In the genomic region with DNA sequence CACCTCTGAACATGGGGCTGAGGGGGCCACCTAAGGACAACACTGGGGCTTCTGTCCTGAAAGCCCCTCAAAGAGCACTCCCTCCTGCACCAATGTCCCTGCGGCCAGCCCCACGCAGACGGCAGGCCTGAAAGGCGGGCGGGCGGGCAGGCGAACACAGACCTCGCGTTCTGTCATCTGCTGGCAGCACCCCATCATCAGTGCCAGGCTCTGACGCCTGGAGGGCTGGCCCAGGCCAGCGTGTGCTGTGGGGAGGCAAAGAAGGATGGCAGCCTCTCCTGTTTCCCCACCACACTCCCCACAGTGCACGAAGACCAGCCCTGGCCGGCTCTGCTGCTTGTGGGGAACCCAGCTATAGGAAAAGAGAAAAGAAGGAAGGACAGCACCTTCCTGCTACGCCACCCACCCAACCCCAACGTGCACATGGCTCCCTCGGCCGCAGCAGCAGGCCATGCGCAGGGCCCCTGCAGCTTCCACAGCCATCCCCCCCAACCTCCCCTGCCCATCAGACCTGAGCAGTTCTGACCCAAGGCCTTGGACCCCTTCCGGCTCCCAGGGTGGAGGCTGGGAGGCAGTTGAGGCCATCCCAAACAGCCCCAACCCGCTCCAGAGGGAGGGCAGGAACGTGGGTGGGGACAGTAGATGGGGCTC, we compare ENCODE assay signal across 12 cellular contexts. TPM values are rescaled to one million over a fixed set of nuclear protein-coding genes. Genes with fewer than 3 reads are reported as not detected.
DNase-seq lines count a peak whose midpoint lies in the region; ATAC-seq and TF ChIP-seq lines count a peak whose summit lies in the region.
"Had no signal": no experiment of that assay in that cellular context is flagged by ENCODE, and none has a peak within 500 bp of the region (broad histone marks: within the 10 kb centered on the region; RNA-seq: fewer than 3 reads in every experiment).

No MANE protein-coding gene starts in this region.

- no peaks in the 10 kb centered on the region for H3K27me3 Mint-ChIP-seq in activated CD4-positive, alpha-beta T cell treated with anti-CD3 and anti-CD28 coated beads, Interleukin-2, amount 10 ng/mL, durations not matched to agents 7 days and 5 days
- H3K27me3 Mint-ChIP-seq in activated CD4-positive, alpha-beta memory T cell treated with anti-CD3 and anti-CD28 coated beads for 36 hours, result no peaks in the 10 kb centered on the region
- H3K27me3 Mint-ChIP-seq in progenitor cell of endocrine pancreas, result no peaks in the 10 kb centered on the region

- H3K4me3 Mint-ChIP-seq in activated CD4-positive, alpha-beta T cell treated with anti-CD3 and anti-CD28 coated beads, Interleukin-2, amount 10 ng/mL, durations not matched to agents 7 days and 5 days, result peak overlapping the region; percentile 67
- no peak overlapping the region for H3K4me3 Mint-ChIP-seq in activated CD4-positive, alpha-beta memory T cell treated with anti-CD3 and anti-CD28 coated beads for 36 hours
- H3K4me3 Mint-ChIP-seq in progenitor cell of endocrine pancreas (ENCODE audit: low read depth), result no peak overlapping the region

- CTCF ChIA-PET in activated CD4-positive, alpha-beta T cell treated with anti-CD3 and anti-CD28 coated beads, Interleukin-2, amount 10 ng/mL, durations not matched to agents 7 days and 5 days (lab: Charles Lee), result interaction anchor here (0.8 to 1.5 kb wide), 4 partner anchors 21 to 196 kb away, joined by 3 to 4 read pairs (median 3); partner anchors contain the start of gene SCO2
- CTCF ChIA-PET in activated CD4-positive, alpha-beta memory T cell treated with anti-CD3 and anti-CD28 coated beads for 36 hours (lab: Charles Lee), result interaction anchor here (1.2 to 4.6 kb wide), 4 partner anchors 15 to 54 kb away, joined by 5 to 18 read pairs (median 8); partner anchors contain the start of gene SCO2

- peaks cover 37% of the 10 kb centered on the region for H3K36me3 Mint-ChIP-seq in activated CD4-positive, alpha-beta T cell treated with anti-CD3 and anti-CD28 coated beads, Interleukin-2, amount 10 ng/mL, durations not matched to agents 7 days and 5 days (ENCODE audit: low read depth)
- peaks cover 8% of the 10 kb centered on the region for H3K36me3 Mint-ChIP-seq in activated CD4-positive, alpha-beta memory T cell treated with anti-CD3 and anti-CD28 coated beads for 36 hours
- H3K36me3 Mint-ChIP-seq in progenitor cell of endocrine pancreas (ENCODE audit: insufficient read depth), result peaks cover 3% of the 10 kb centered on the region

- POLR2A ChIA-PET in activated CD4-positive, alpha-beta T cell treated with anti-CD3 and anti-CD28 coated beads, Interleukin-2, amount 10 ng/mL, durations not matched to agents 7 days and 5 days (lab: Charles Lee), result no interaction called here
- POLR2A ChIA-PET in activated CD4-positive, alpha-beta memory T cell treated with anti-CD3 and anti-CD28 coated beads for 36 hours (lab: Charles Lee), result interaction anchor here (0.9 to 1.7 kb wide), 3 partner anchors 11 to 36 kb away, joined by 3 to 6 read pairs (median 3); partner anchors contain the start of gene LMF2

- no peak for DNase-seq in activated CD4-positive, alpha-beta T cell treated with anti-CD3 and anti-CD28 coated beads, Interleukin-2, amount 10 ng/mL, durations not matched to agents 7 days and 5 days
- no peak for DNase-seq in activated CD4-positive, alpha-beta T cell treated with anti-CD3 and anti-CD28 coated beads, Interleukin-2, amount 50 U/mL, for 4 hours
- DNase-seq in activated CD4-positive, alpha-beta memory T cell treated with anti-CD3 and anti-CD28 coated beads for 36 hours, result no peak
- DNase-seq in hippocampal formation (lab: John Stamatoyannopoulos, UW) (peak; percentile 46 to 64), substantia nigra (lab: John Stamatoyannopoulos, UW) (peak in 43 of 49 donors; percentile 17 to 84 (median 62)), progenitor cell of endocrine pancreas (ENCODE audit: low spot score, unreplicated experiment) (no peak), DMS79 treated with DMSO at 0.1 percent for 48 hours (lab: John Stamatoyannopoulos, UW) (no peak)
- DNase-seq: NCI-H1417 treated with DMSO at 0.1 percent for 48 hours; NK-92 treated with Interleukin-12 subunit alpha and Interleukin-12 subunit beta, amount 100 ng/mL, for 24 hours had no signal

- no peak for TF ChIP-seq CTCF in progenitor cell of endocrine pancreas (IDR thresholded peaks at IDR 0.05; ENCODE audit: unreplicated experiment)

- H3K27ac Mint-ChIP-seq in activated CD4-positive, alpha-beta T cell treated with anti-CD3 and anti-CD28 coated beads, Interleukin-2, amount 10 ng/mL, durations not matched to agents 7 days and 5 days, result peak overlapping the region; percentile 97
- peak overlapping the region; percentile 92 for H3K27ac Mint-ChIP-seq in activated CD4-positive, alpha-beta memory T cell treated with anti-CD3 and anti-CD28 coated beads for 36 hours
- H3K27ac Mint-ChIP-seq in progenitor cell of endocrine pancreas, result no peak overlapping the region

- H3K9me3 Mint-ChIP-seq in activated CD4-positive, alpha-beta T cell treated with anti-CD3 and anti-CD28 coated beads, Interleukin-2, amount 10 ng/mL, durations not matched to agents 7 days and 5 days, result no peaks in the 10 kb centered on the region
- no peaks in the 10 kb centered on the region for H3K9me3 Mint-ChIP-seq in activated CD4-positive, alpha-beta memory T cell treated with anti-CD3 and anti-CD28 coated beads for 36 hours
- no peaks in the 10 kb centered on the region for H3K9me3 Mint-ChIP-seq in progenitor cell of endocrine pancreas (ENCODE audit: low read depth)

- intact Hi-C loops in activated CD4-positive, alpha-beta memory T cell treated with anti-CD3 and anti-CD28 coated beads for 36 hours (cut with micrococcal nuclease), result loop anchor here (5.0 kb wide), 1 partner anchor 129 kb away; the partner anchor contains the start of gene PPP6R2

- no peak for ATAC-seq in HG03196 (IDR thresholded peaks at IDR 0.05; ENCODE audit: unreplicated experiment)
- ATAC-seq: A549 had no signal

- H3K4me1 Mint-ChIP-seq in activated CD4-positive, alpha-beta T cell treated with anti-CD3 and anti-CD28 coated beads, Interleukin-2, amount 10 ng/mL, durations not matched to agents 7 days and 5 days, result peaks cover 76% of the 10 kb centered on the region
- H3K4me1 Mint-ChIP-seq in activated CD4-positive, alpha-beta memory T cell treated with anti-CD3 and anti-CD28 coated beads for 36 hours (ENCODE audit: low read depth), result peaks cover 60% of the 10 kb centered on the region
- H3K4me1 Mint-ChIP-seq in progenitor cell of endocrine pancreas (ENCODE audit: low read depth), result peaks cover 22% of the 10 kb centered on the region

- H3K27ac ChIP-seq in substantia nigra (ENCODE audit: low read depth, low read length, poor library complexity, severe bottlenecking), result peak overlapping the region; percentile 96
- H3K27ac ChIP-seq: A549 had no signal

RNA-seq across cellular contexts. Expression of gene SBF1, which starts 3.5 kb away (rescaled TPM):
- 100 to 1,000 TPM; 211 to 224 TPM for total RNA-seq in activated CD4-positive, alpha-beta T cell treated with anti-CD3 and anti-CD28 coated beads, Interleukin-2, amount 10 ng/mL, durations not matched to agents 7 days and 5 days
- total RNA-seq in activated CD4-positive, alpha-beta memory T cell treated with anti-CD3 and anti-CD28 coated beads for 36 hours, result 100 to 1,000 TPM; 110 to 112 TPM
- total RNA-seq in progenitor cell of endocrine pancreas, result 86.3 and 96.5 TPM in 2 replicates

RNA-seq across cellular contexts. Expression of gene ADM2, which starts 10.0 kb away (rescaled TPM):
- total RNA-seq in activated CD4-positive, alpha-beta T cell treated with anti-CD3 and anti-CD28 coated beads, Interleukin-2, amount 10 ng/mL, durations not matched to agents 7 days and 5 days, result 1 to 10 TPM; 3.7 to 4.1 TPM
- 1 to 10 TPM; 7.3 to 7.4 TPM for total RNA-seq in activated CD4-positive, alpha-beta memory T cell treated with anti-CD3 and anti-CD28 coated beads for 36 hours
- total RNA-seq in progenitor cell of endocrine pancreas, result 2.9 and 3.2 TPM in 2 replicates

RNA-seq across cellular contexts. Expression of gene MIOX, which starts 15.3 kb away (rescaled TPM):
- total RNA-seq in activated CD4-positive, alpha-beta T cell treated with anti-CD3 and anti-CD28 coated beads, Interleukin-2, amount 10 ng/mL, durations not matched to agents 7 days and 5 days, result under 1 TPM in 1 of 2 experiments, not detected in 1; 0.23 TPM
- total RNA-seq in activated CD4-positive, alpha-beta memory T cell treated with anti-CD3 and anti-CD28 coated beads for 36 hours, result under 1 TPM; 0.39 to 0.59 TPM
- 0.69 and 0.98 TPM in 2 replicates for total RNA-seq in progenitor cell of endocrine pancreas
- total RNA-seq: prostate gland had no signal

RNA-seq across cellular contexts. Expression of gene LMF2, which starts 36.2 kb away (rescaled TPM):
- 100 to 1,000 TPM; 130 to 139 TPM for total RNA-seq in activated CD4-positive, alpha-beta T cell treated with anti-CD3 and anti-CD28 coated beads, Interleukin-2, amount 10 ng/mL, durations not matched to agents 7 days and 5 days
- 10 to 100 TPM; 62.1 to 63.8 TPM for total RNA-seq in activated CD4-positive, alpha-beta memory T cell treated with anti-CD3 and anti-CD28 coated beads for 36 hours
- total RNA-seq in progenitor cell of endocrine pancreas, result 59.0 and 65.5 TPM in 2 replicates

RNA-seq across cellular contexts. Expression of gene NCAPH2, which starts 36.7 kb away (rescaled TPM):
- 100 to 1,000 TPM; 110 to 133 TPM for total RNA-seq in activated CD4-positive, alpha-beta T cell treated with anti-CD3 and anti-CD28 coated beads, Interleukin-2, amount 10 ng/mL, durations not matched to agents 7 days and 5 days
- 100 to 1,000 TPM; 134 to 138 TPM for total RNA-seq in activated CD4-positive, alpha-beta memory T cell treated with anti-CD3 and anti-CD28 coated beads for 36 hours
- 61.6 and 66.5 TPM in 2 replicates for total RNA-seq in progenitor cell of endocrine pancreas

Comparison
In these comparisons a context has a peak if more than half of its experiments do, and no peak if none do; other contexts are left out.
1. DNase-seq: peak in hippocampal formation (2 of 2) and substantia nigra (43 of 49); none in activated CD4-positive, alpha-beta T cell treated with anti-CD3 and anti-CD28 coated beads, Interleukin-2, amount 10 ng/mL, durations not matched to agents 7 days and 5 days (single experiment), activated CD4-positive, alpha-beta T cell treated with anti-CD3 and anti-CD28 coated beads, Interleukin-2, amount 50 U/mL, for 4 hours (0 of 2), activated CD4-positive, alpha-beta memory T cell treated with anti-CD3 and anti-CD28 coated beads for 36 hours (single experiment), progenitor cell of endocrine pancreas (single experiment) and DMS79 treated with DMSO at 0.1 percent for 48 hours (single experiment).